Comparison of ENCODE assay signal across 16 cellular contexts in genomic region chr20:58645277-58645968, GRCh38. TPM values are rescaled to one million over a fixed set of nuclear protein-coding genes. Genes with fewer than 3 reads are reported as not detected.
DNase-seq lines count a peak whose midpoint lies in the region; ATAC-seq and TF ChIP-seq lines count a peak whose summit lies in the region.
"Had no signal": no experiment of that assay in that cellular context is flagged by ENCODE, and none has a peak within 500 bp of the region (broad histone marks: within the 10 kb centered on the region; RNA-seq: fewer than 3 reads in every experiment).

No MANE protein-coding gene starts in this region.

- ATAC-seq in RWPE2 (ENCODE audit: low read depth) (peak; percentile 91), HG03439 (IDR thresholded peaks at IDR 0.05; ENCODE audit: unreplicated experiment) (no peak), HG03469 (IDR thresholded peaks at IDR 0.05; ENCODE audit: unreplicated experiment) (no peak)
- ATAC-seq: activated T-cell treated with anti-CD3 and anti-CD28 coated beads, Interleukin-2, amount 50 U/mL, for 4 hours; stimulated activated naive B cell treated with anti-CD40 and anti-IgM and Interleukin-4, amounts not matched to agents 10 μg/mL and 1 μg/mL and 100 μg/mL, for 72 hours had no signal

- TF ChIP-seq CTCF in RWPE2 (IDR thresholded peaks at IDR 0.05; ENCODE audit: poor library complexity, severe bottlenecking) (no peak), esophagus muscularis mucosa (IDR thresholded peaks at IDR 0.05) (no peak), retinal pigment epithelial cell (conservative IDR thresholded peaks at IDR 0.05; ENCODE audit: low read depth, low read length) (no peak), nephron progenitor cell (IDR thresholded peaks at IDR 0.05) (no peak)

- H3K27ac Mint-ChIP-seq in nephron progenitor cell, result no peak overlapping the region
- H3K27ac Mint-ChIP-seq: activated B cell treated with CpG ODN at 0.5 μM for 24 hours; stimulated activated naive B cell treated with anti-CD40 and anti-IgM and Interleukin-4, amounts not matched to agents 10 μg/mL and 1 μg/mL and 100 μg/mL, for 72 hours had no signal

- H3K9me3 ChIP-seq in RWPE2 (ENCODE audit: severe bottlenecking) (no peaks in the 10 kb centered on the region), esophagus muscularis mucosa (no peaks in the 10 kb centered on the region)

- H3K36me3 Mint-ChIP-seq in nephron progenitor cell (ENCODE audit: low read depth), result no peaks in the 10 kb centered on the region
- H3K36me3 Mint-ChIP-seq: stimulated activated naive B cell treated with anti-CD40 and anti-IgM and Interleukin-4, amounts not matched to agents 10 μg/mL and 1 μg/mL and 100 μg/mL, for 72 hours had no signal

- peak; percentile 36 for DNase-seq in HS-5 (ENCODE audit: low read depth)
- DNase-seq in RWPE2 (ENCODE audit: low spot score), result peak; percentile 80
- DNase-seq in esophagus muscularis mucosa (ENCODE audit: extremely low spot score), result no peak
- peak; percentile 75 for DNase-seq in retinal pigment epithelial cell (ENCODE audit: low read depth)
- DNase-seq in caudate nucleus (lab: John Stamatoyannopoulos, UW), result no peak
- no peak for DNase-seq in nephron progenitor cell
- DNase-seq: activated T-cell treated with anti-CD3 and anti-CD28 coated beads, Interleukin-2, amount 50 U/mL, for 4 hours; central memory CD4-positive, alpha-beta T cell; foreskin melanocyte; NCI-H2227 treated with DMSO at 0.1 percent for 48 hours; SIG-M5; stimulated activated naive B cell treated with anti-CD40 and anti-IgM and Interleukin-4, amounts not matched to agents 10 μg/mL and 1 μg/mL and 100 μg/mL, for 72 hours had no signal

- intact Hi-C loops in esophagus muscularis mucosa (cut with DNase I), result no loop called here

- H3K4me1 Mint-ChIP-seq in nephron progenitor cell, result peaks cover 43% of the 10 kb centered on the region

- H3K4me3 ChIP-seq in RWPE2 (ENCODE audit: severe bottlenecking) (no peak overlapping the region), esophagus muscularis mucosa (no peak overlapping the region), retinal pigment epithelial cell (ENCODE audit: low read length) (no peak overlapping the region)

- 49% methylated on average over 5 of the region's 5 CpGs for WGBS in esophagus muscularis mucosa

- H3K27me3 ChIP-seq in RWPE2 (ENCODE audit: insufficient read depth, poor library complexity, severe bottlenecking) (no peaks in the 10 kb centered on the region), esophagus muscularis mucosa (no peaks in the 10 kb centered on the region)

- TF ChIP-seq EP300 in esophagus muscularis mucosa (IDR thresholded peaks at IDR 0.05), result no peak

- H3K4me3 Mint-ChIP-seq in nephron progenitor cell, result no peak overlapping the region
- H3K4me3 Mint-ChIP-seq: activated T-cell treated with anti-CD3 and anti-CD28 coated beads, Interleukin-2, amount 50 U/mL, for 4 hours; stimulated activated naive B cell treated with anti-CD40 and anti-IgM and Interleukin-4, amounts not matched to agents 10 μg/mL and 1 μg/mL and 100 μg/mL, for 72 hours had no signal

- no peaks in the 10 kb centered on the region for H3K36me3 ChIP-seq in RWPE2 (ENCODE audit: low read depth)
- no peaks in the 10 kb centered on the region for H3K36me3 ChIP-seq in esophagus muscularis mucosa

- H3K27ac ChIP-seq in RWPE2 (ENCODE audit: poor library complexity, severe bottlenecking) (peak overlapping the region; percentile 63), esophagus muscularis mucosa (replicated peaks in 1 of 4) (peak overlapping the region; percentile 14 to 98 (median 36)), caudate nucleus (ENCODE audit: low read depth, low read length) (no peak overlapping the region)
- H3K27ac ChIP-seq: KMS-11 had no signal

- H3K4me1 ChIP-seq in RWPE2 (ENCODE audit: insufficient read depth, poor library complexity, severe bottlenecking), result peaks cover 17% of the 10 kb centered on the region
- peaks cover 7 to 57% (median 54%) of the 10 kb centered on the region in 4 donors for H3K4me1 ChIP-seq in esophagus muscularis mucosa

- peaks cover 14% of the 10 kb centered on the region for H3K9me3 Mint-ChIP-seq in nephron progenitor cell
- H3K9me3 Mint-ChIP-seq: activated B cell treated with CpG ODN at 0.5 μM for 24 hours; activated T-cell treated with anti-CD3 and anti-CD28 coated beads, Interleukin-2, amount 50 U/mL, for 4 hours; stimulated activated naive B cell treated with anti-CD40 and anti-IgM and Interleukin-4, amounts not matched to agents 10 μg/mL and 1 μg/mL and 100 μg/mL, for 72 hours had no signal

- TF ChIP-seq POLR2A in esophagus muscularis mucosa (IDR thresholded peaks at IDR 0.05; ENCODE audit: low read depth), result no peak

- H3K27me3 Mint-ChIP-seq in nephron progenitor cell (ENCODE audit: low read depth, poor library complexity), result peaks cover 36% of the 10 kb centered on the region

RNA-seq across cellular contexts. Expression of gene STX16, which starts 5.7 kb away (rescaled TPM):
- 10 to 100 TPM; 36.6 to 57.7 (median 43.5) TPM for total RNA-seq in esophagus muscularis mucosa

RNA-seq across cellular contexts. Expression of gene NPEPL1, which starts 47.2 kb away (rescaled TPM):
- total RNA-seq in esophagus muscularis mucosa, result 10 to 100 TPM; 29.0 to 59.0 (median 50.5) TPM

Comparison
In these comparisons a context has a peak if more than half of its experiments do, and no peak if none do; other contexts are left out.
1. DNase-seq: peak in HS-5 (single experiment), RWPE2 (single experiment) and retinal pigment epithelial cell (single experiment); none in esophagus muscularis mucosa (single experiment), caudate nucleus (0 of 61) and nephron progenitor cell (single experiment).